Comparison of ENCODE assay signal across 1 cellular context in genomic region chr4:173871643-173872042, GRCh38.
TF ChIP-seq lines count a peak whose summit lies in the region.

No MANE protein-coding gene starts in this region.

TF ChIP-seq in SK-N-SH treated with all-trans-retinoic acid at 6 μM for 48 hours, 23 proteins besides CTCF, POLR2A, EP300 and RAD21 (continued from another document):
- no peak for TF ChIP-seq ZNF8 (CRISPR knock-in tag; IDR thresholded peaks at IDR 0.05)
